In the genomic region with DNA sequence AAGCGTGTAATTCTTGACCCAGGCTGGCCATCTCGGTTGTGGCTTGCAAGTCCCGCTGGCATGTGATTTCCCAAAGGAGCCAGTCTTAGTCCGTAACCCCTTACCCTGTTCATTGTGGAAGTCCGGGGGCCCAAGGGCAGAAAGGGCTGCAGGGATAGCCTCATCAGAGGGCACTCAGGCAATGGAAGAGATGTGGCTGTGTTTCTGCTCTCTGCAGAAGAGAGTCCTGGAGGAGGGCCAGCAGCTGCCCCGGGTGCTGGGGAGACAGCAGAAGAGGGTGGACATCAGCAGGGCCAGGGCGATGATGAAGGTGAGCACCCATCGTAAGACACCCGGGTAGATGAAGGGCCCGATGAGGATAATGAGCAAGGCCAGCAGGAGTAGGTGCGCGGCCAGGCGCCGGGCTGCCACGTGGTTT, we compare ENCODE assay signal across 32 cellular contexts. TPM values are rescaled to one million over a fixed set of nuclear protein-coding genes. Genes with fewer than 3 reads are reported as not detected.
DNase-seq lines count a peak whose midpoint lies in the region; ATAC-seq and TF ChIP-seq lines count a peak whose summit lies in the region.
"Had no signal": no experiment of that assay in that cellular context is flagged by ENCODE, and none has a peak within 500 bp of the region (broad histone marks: within the 10 kb centered on the region; RNA-seq: fewer than 3 reads in every experiment).

No MANE protein-coding gene starts in this region.

- H3K27me3 ChIP-seq in duodenal mucosa (ENCODE audit: control insufficient read depth in 1 of 2, insufficient read depth in 2 of 2, low read length in 2 of 2) = no peaks in the 10 kb centered on the region
- no peaks in the 10 kb centered on the region for H3K27me3 ChIP-seq in transverse colon
- H3K27me3 ChIP-seq: breast epithelium, heart left ventricle, tibial artery had no signal

- intact Hi-C loops in transverse colon (cut with DNase I; ENCODE audit: low total_unique reads) = no loop called here

- H3K4me1 ChIP-seq in duodenal mucosa (ENCODE audit: control insufficient read depth in 1 of 2, insufficient read depth in 2 of 2, low read length in 2 of 2) (peaks cover 16 to 19% of the 10 kb centered on the region in 2 donors), transverse colon (peaks cover 2 to 31% (median 21%) of the 10 kb centered on the region in 4 donors)
- H3K4me1 ChIP-seq: A549, foreskin keratinocyte, heart left ventricle, prostate gland had no signal

- no peak for TF ChIP-seq EP300 in transverse colon (IDR thresholded peaks at IDR 0.05; ENCODE audit: low read depth)

- H3K9me3 ChIP-seq in duodenal mucosa (ENCODE audit: control insufficient read depth in 1 of 2, low read length in 2 of 2) (no peaks in the 10 kb centered on the region), transverse colon (no peaks in the 10 kb centered on the region)
- H3K9me3 ChIP-seq: A549, breast epithelium, prostate gland, tibial artery had no signal

- no peak for TF ChIP-seq CTCF in nephron (IDR thresholded peaks at IDR 0.05; ENCODE audit: unreplicated experiment in 3 of 3)
- TF ChIP-seq CTCF in transverse colon (IDR thresholded peaks at IDR 0.05) = no peak

- no peak for ATAC-seq in HG03457 (IDR thresholded peaks at IDR 0.05; ENCODE audit: unreplicated experiment)
- ATAC-seq: A549; activated T-helper 17 cell treated with anti-CD3 and anti-CD28 coated beads, Interleukin-2, amount 50 U/mL, for 72 hours; foreskin keratinocyte; K562; WTC11 had no signal

- H3K27ac Mint-ChIP-seq in nephron = peak overlapping the region; percentile 62 to 82 (median 67)
- H3K27ac Mint-ChIP-seq: activated T-helper 17 cell treated with anti-CD3 and anti-CD28 coated beads, Interleukin-2, amount 50 U/mL, for 72 hours; B cell; WTC11 had no signal

- 52% methylated on average over 15 of the region's 15 CpGs; no CpG with 5 or more reads in 1 of the 2 donors for WGBS in transverse colon (ENCODE audit: low coverage in 1 of 2), 2 donors

- peaks cover 5% of the 10 kb centered on the region for H3K27me3 Mint-ChIP-seq in nephron (ENCODE audit: low read depth)
- H3K27me3 Mint-ChIP-seq: activated T-helper 17 cell treated with anti-CD3 and anti-CD28 coated beads, Interleukin-2, amount 50 U/mL, for 72 hours had no signal

- peak; percentile 96 for DNase-seq in NCI-H510A treated with DMSO at 0.1 percent for 48 hours (lab: John Stamatoyannopoulos, UW)
- no peak for DNase-seq in NCI-H510A (lab: John Stamatoyannopoulos, UW)
- no peak for DNase-seq in transverse colon
- no peak for DNase-seq in OCI-M1 (lab: John Stamatoyannopoulos, UW)
- no peak for DNase-seq in ecto neural progenitor cell (ENCODE audit: low spot score)
- DNase-seq: activated CD4-positive, alpha-beta T cell treated with anti-CD3 and anti-CD28 coated beads, Interleukin-2, amount 50 U/mL, for 48 hours; activated CD8-positive, alpha-beta memory T cell treated with anti-CD3 and anti-CD28 coated beads, Interleukin-2, amount 50 U/mL, for 4 hours; activated naive CD4-positive, alpha-beta T cell treated with anti-CD3 and anti-CD28 coated beads, Interleukin-2, amount 50 U/mL, for 16 hours; amygdala; foreskin keratinocyte; heart left ventricle; NCI-H2081 treated with DMSO at 0.1 percent for 48 hours; NCI-H446 treated with DMSO at 0.1 percent for 48 hours; PC-9; SW 1271; T1000; tibial artery had no signal

- H3K9me3 Mint-ChIP-seq in nephron = peaks cover 4% of the 10 kb centered on the region
- H3K9me3 Mint-ChIP-seq: activated T-helper 17 cell treated with anti-CD3 and anti-CD28 coated beads, Interleukin-2, amount 50 U/mL, for 72 hours had no signal

- H3K4me3 ChIP-seq in duodenal mucosa (ENCODE audit: low read depth in 1 of 2, low read length in 2 of 2) = peak overlapping the region; percentile 72 to 75
- peak overlapping the region in 3 of 4 donors; percentile 28 to 47 (median 45) for H3K4me3 ChIP-seq in transverse colon
- H3K4me3 ChIP-seq: A549, breast epithelium, heart left ventricle, K562, lung, PC-9, prostate gland, tibial artery had no signal

- in situ Hi-C loops in transverse colon (cut with MboI; ENCODE audit: low pct_ligation_motif_present in 1 of 4, low pct_unique_long_range_greater_than_20kb in 1 of 4, low sequenced_read_pairs in 3 of 4) = no loop called here

- H3K36me3 ChIP-seq in duodenal mucosa (ENCODE audit: control insufficient read depth in 1 of 2, insufficient read depth in 2 of 2, low read length in 2 of 2) (no peaks in the 10 kb centered on the region), transverse colon (no peaks in the 10 kb centered on the region)
- H3K36me3 ChIP-seq: breast epithelium, heart left ventricle, prostate gland, tibial artery had no signal

- H3K36me3 Mint-ChIP-seq in nephron (ENCODE audit: low read depth) = no peaks in the 10 kb centered on the region
- H3K36me3 Mint-ChIP-seq: WTC11 had no signal

- peaks cover 37% of the 10 kb centered on the region for H3K4me1 Mint-ChIP-seq in nephron
- H3K4me1 Mint-ChIP-seq: activated T-helper 17 cell treated with anti-CD3 and anti-CD28 coated beads, Interleukin-2, amount 50 U/mL, for 72 hours; B cell had no signal

- peak overlapping the region; percentile 82 to 85 for H3K9ac ChIP-seq in duodenal mucosa (ENCODE audit: low read depth in 1 of 2, low read length in 2 of 2)

- H3K27ac ChIP-seq in duodenal mucosa (ENCODE audit: low read depth, low read length) = peak overlapping the region; percentile 89
- peak overlapping the region; percentile 74 to 87 (median 84) for H3K27ac ChIP-seq in transverse colon
- H3K27ac ChIP-seq: A549, foreskin keratinocyte, heart left ventricle, PC-9, tibial artery had no signal

- no peak for TF ChIP-seq POLR2A in transverse colon (IDR thresholded peaks at IDR 0.05)

- no peak overlapping the region for H3K4me3 Mint-ChIP-seq in nephron
- H3K4me3 Mint-ChIP-seq: activated T-helper 17 cell treated with anti-CD3 and anti-CD28 coated beads, Interleukin-2, amount 50 U/mL, for 72 hours; B cell; WTC11 had no signal

RNA-seq across cellular contexts. Expression of gene RNF186, which starts 0.8 kb away (rescaled TPM):
- 100 to 1,000 TPM in 1 of 4 donors, 10 to 100 TPM in 3; 10.5 to 174 (median 63.2) TPM for total RNA-seq in transverse colon
- total RNA-seq: activated T-helper 17 cell treated with anti-CD3 and anti-CD28 coated beads, Interleukin-2, amount 50 U/mL, for 72 hours; B cell; foreskin keratinocyte; heart left ventricle; HT-29; K562; kidney epithelial cell; lung; M059J; PC-9; prostate gland; skeletal muscle tissue; WTC11 had no signal

RNA-seq across cellular contexts. Expression of gene TMCO4, which starts 14.5 kb away (rescaled TPM):
- total RNA-seq in transverse colon = 10 to 100 TPM; 16.1 to 36.2 (median 26.9) TPM
